Comparison of ENCODE assay signal across 23 cellular contexts in the genomic region with DNA sequence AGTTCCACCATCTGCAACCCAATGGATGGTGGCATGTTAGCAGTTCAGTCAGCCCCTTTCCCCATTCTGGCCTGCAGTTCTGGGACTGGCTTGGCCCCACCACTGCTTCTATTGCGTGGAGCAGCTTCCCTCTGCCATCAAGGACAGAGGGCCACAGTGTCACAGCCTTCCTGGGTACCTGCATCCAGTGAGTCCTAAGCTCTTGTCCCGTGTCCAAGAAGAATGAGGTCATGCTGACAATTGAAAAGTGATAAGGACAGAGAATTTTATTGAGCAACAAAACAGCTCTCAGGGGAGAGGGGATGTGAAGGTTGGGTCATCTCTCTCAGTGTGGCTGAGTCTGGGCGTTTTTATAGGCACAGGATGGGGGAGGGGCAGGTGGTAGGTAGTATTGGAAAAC.
"Had no signal": no experiment of that assay in that cellular context is flagged by ENCODE, and none has a peak within 500 bp of the region (broad histone marks: within the 10 kb centered on the region; RNA-seq: fewer than 3 reads in every experiment).

No MANE protein-coding gene starts in this region.

- H3K4me1 ChIP-seq: parathyroid adenoma, prostate gland, right lobe of liver, spleen, stomach, transverse colon had no signal

- H3K27ac ChIP-seq: coronary artery, hepatocyte, parathyroid adenoma, prostate gland, right lobe of liver, spleen, stomach, thoracic aorta, transverse colon had no signal

- H3K4me1 Mint-ChIP-seq: endodermal cell had no signal

- DNase-seq: effector CD4-positive, alpha-beta T cell; endodermal cell; foreskin melanocyte; head of caudate nucleus; kidney; left colon; left ventricle myocardium superior; naive thymus-derived CD4-positive, alpha-beta T cell; nephron progenitor cell; right lobe of liver; spleen; stimulated activated CD4-positive, alpha-beta T cell treated with anti-CD3 and anti-CD28 coated beads, Interleukin-2, amount 100 ng/mL, for 24 hours; stimulated activated naive CD4-positive, alpha-beta T cell; stomach; substantia nigra; transverse colon had no signal

- FAIRE-seq: endothelial cell of umbilical vein, kidney had no signal

- H3K27me3 Mint-ChIP-seq: naive thymus-derived CD4-positive, alpha-beta T cell had no signal

- H3K36me3 ChIP-seq: prostate gland, right lobe of liver, spleen, thoracic aorta, transverse colon had no signal

- H3K9ac ChIP-seq: parathyroid adenoma had no signal

- H3K9me3 ChIP-seq: prostate gland, thoracic aorta, transverse colon had no signal

- H3K4me2 ChIP-seq: hepatocyte had no signal

- H3K27ac Mint-ChIP-seq: endodermal cell, nephron progenitor cell had no signal

- H3K4me3 ChIP-seq: coronary artery, hepatocyte, lung, prostate gland, right lobe of liver, spleen, stomach, thoracic aorta, transverse colon had no signal

- H3K4me3 Mint-ChIP-seq: endodermal cell; naive thymus-derived CD4-positive, alpha-beta T cell; nephron progenitor cell had no signal

- H3K27me3 ChIP-seq: hepatocyte, right lobe of liver, spleen, stomach, transverse colon had no signal
